ENCODE assay signal across 8 cellular contexts in genomic region chr5:43037929-43038510, GRCh38. TPM values are rescaled to one million over a fixed set of nuclear protein-coding genes. Genes with fewer than 3 reads are reported as not detected.
DNase-seq lines count a peak whose midpoint lies in the region; ATAC-seq, FAIRE-seq and TF ChIP-seq lines count a peak whose summit lies in the region.

No MANE protein-coding gene starts in this region.

- no peak for TF ChIP-seq CTCF in kidney (IDR thresholded peaks at IDR 0.05; ENCODE audit: borderline replicate concordance, extremely low read depth, insufficient read depth)
- no peak for TF ChIP-seq CTCF in transverse colon (IDR thresholded peaks at IDR 0.05)

- H3K4me3 ChIP-seq in kidney (ENCODE audit: low read length in 2 of 2) (peak overlapping the region; percentile 46 to 72), transverse colon (peak overlapping the region in 3 of 4 donors; percentile 13 to 69 (median 16))

- peak; percentile 41 to 46 for DNase-seq in activated CD4-positive, alpha-beta T cell treated with anti-CD3 and anti-CD28 coated beads for 4 hours
- DNase-seq in activated CD4-positive, alpha-beta T cell treated with anti-CD3 and anti-CD28 coated beads, Interleukin-2, amount 50 U/mL, for 4 hours: no peak
- DNase-seq in LoVo (ENCODE audit: low spot score) (peak; percentile 59), kidney (no peak), transverse colon (peak; percentile 20)
- peak; percentile 29 for DNase-seq in activated naive CD8-positive, alpha-beta T cell treated with anti-CD3 and anti-CD28 coated beads for 36 hours

- H3K9me3 ChIP-seq in kidney (ENCODE audit: control insufficient read depth in 1 of 2, low read length in 2 of 2) (peaks cover 0 to 2% of the 10 kb centered on the region in 2 donors), transverse colon (no peaks in the 10 kb centered on the region)

- H3K27ac Mint-ChIP-seq in activated naive CD8-positive, alpha-beta T cell treated with anti-CD3 and anti-CD28 coated beads for 36 hours: peak overlapping the region; percentile 87

- no peak for TF ChIP-seq EP300 in transverse colon (IDR thresholded peaks at IDR 0.05; ENCODE audit: low read depth)

- H3K4me1 ChIP-seq in kidney (ENCODE audit: control insufficient read depth in 1 of 2, insufficient read depth in 1 of 2, low read depth in 1 of 2, low read length in 2 of 2) (peaks cover 0 to 8% of the 10 kb centered on the region in 2 donors), transverse colon (peaks cover 0 to 54% (median 21%) of the 10 kb centered on the region in 4 donors)

- H3K36me3 Mint-ChIP-seq in activated naive CD8-positive, alpha-beta T cell treated with anti-CD3 and anti-CD28 coated beads for 36 hours: peaks cover 2% of the 10 kb centered on the region

- in situ Hi-C loops in transverse colon (cut with MboI; ENCODE audit: low pct_ligation_motif_present in 1 of 4, low pct_unique_long_range_greater_than_20kb in 1 of 4, low sequenced_read_pairs in 3 of 4): no loop called here

- no peaks in the 10 kb centered on the region for H3K9me3 Mint-ChIP-seq in activated naive CD8-positive, alpha-beta T cell treated with anti-CD3 and anti-CD28 coated beads for 36 hours

- peak overlapping the region; percentile 87 for H3K4me3 Mint-ChIP-seq in activated naive CD8-positive, alpha-beta T cell treated with anti-CD3 and anti-CD28 coated beads for 36 hours

- H3K27me3 Mint-ChIP-seq in activated naive CD8-positive, alpha-beta T cell treated with anti-CD3 and anti-CD28 coated beads for 36 hours: no peaks in the 10 kb centered on the region

- peak overlapping the region in 1 of 2 donors; percentile 56 for H3K9ac ChIP-seq in kidney (ENCODE audit: low read length in 2 of 2)

- H3K27me3 ChIP-seq in transverse colon: peaks cover 90% of the 10 kb centered on the region

- intact Hi-C loops in kidney (cut with DNase I): no loop called here
- intact Hi-C loops in transverse colon (cut with DNase I; ENCODE audit: low total_unique reads): no loop called here

- 28 to 38% methylated on average over 11 to 21 of the region's 21 CpGs for WGBS in transverse colon (ENCODE audit: low coverage in 1 of 2), 2 donors

- no peak for TF ChIP-seq POLR2A in transverse colon (IDR thresholded peaks at IDR 0.05)

- no peaks in the 10 kb centered on the region for H3K36me3 ChIP-seq in kidney (ENCODE audit: control insufficient read depth in 1 of 2, insufficient read depth in 2 of 2, low read length in 2 of 2)
- H3K36me3 ChIP-seq in transverse colon: no peaks in the 10 kb centered on the region

- H3K4me1 Mint-ChIP-seq in activated naive CD8-positive, alpha-beta T cell treated with anti-CD3 and anti-CD28 coated beads for 36 hours: peaks cover 49% of the 10 kb centered on the region

- FAIRE-seq in kidney (lab: Jason Lieb, UNC): no peak

- ATAC-seq in HG03135 (IDR thresholded peaks at IDR 0.05; ENCODE audit: unreplicated experiment) (no peak), HG03095 (IDR thresholded peaks at IDR 0.05; ENCODE audit: unreplicated experiment) (no peak)

- H3K27ac ChIP-seq in kidney (ENCODE audit: low read depth in 2 of 2, low read length in 2 of 2) (peak overlapping the region in 1 of 2 donors; percentile 68), transverse colon (peak overlapping the region; percentile 69 to 94 (median 92))

RNA-seq across cellular contexts. Expression of gene ANXA2R, which starts 2.1 kb away (rescaled TPM):
- 1 to 10 TPM; 8.5 to 9.9 TPM for total RNA-seq in activated naive CD8-positive, alpha-beta T cell treated with anti-CD3 and anti-CD28 coated beads for 36 hours
- total RNA-seq in kidney: 4.6 TPM
- polyA plus RNA-seq in kidney (ENCODE audit: insufficient read depth, low read depth, low replicate concordance): 2.0 TPM
- 1 to 10 TPM in 2 of 4 donors, under 1 TPM in 2; 0.75 to 4.4 (median 2.0) TPM for total RNA-seq in transverse colon

Comparison
In these comparisons a context has a peak if more than half of its experiments do, and no peak if none do; other contexts are left out.
1. DNase-seq: peak in activated CD4-positive, alpha-beta T cell treated with anti-CD3 and anti-CD28 coated beads for 4 hours (2 of 2), LoVo (single experiment), activated naive CD8-positive, alpha-beta T cell treated with anti-CD3 and anti-CD28 coated beads for 36 hours (single experiment) and transverse colon (single experiment); none in activated CD4-positive, alpha-beta T cell treated with anti-CD3 and anti-CD28 coated beads, Interleukin-2, amount 50 U/mL, for 4 hours (0 of 2) and kidney (single experiment).